ENCODE assay signal across 20 cellular contexts in the genomic region with DNA sequence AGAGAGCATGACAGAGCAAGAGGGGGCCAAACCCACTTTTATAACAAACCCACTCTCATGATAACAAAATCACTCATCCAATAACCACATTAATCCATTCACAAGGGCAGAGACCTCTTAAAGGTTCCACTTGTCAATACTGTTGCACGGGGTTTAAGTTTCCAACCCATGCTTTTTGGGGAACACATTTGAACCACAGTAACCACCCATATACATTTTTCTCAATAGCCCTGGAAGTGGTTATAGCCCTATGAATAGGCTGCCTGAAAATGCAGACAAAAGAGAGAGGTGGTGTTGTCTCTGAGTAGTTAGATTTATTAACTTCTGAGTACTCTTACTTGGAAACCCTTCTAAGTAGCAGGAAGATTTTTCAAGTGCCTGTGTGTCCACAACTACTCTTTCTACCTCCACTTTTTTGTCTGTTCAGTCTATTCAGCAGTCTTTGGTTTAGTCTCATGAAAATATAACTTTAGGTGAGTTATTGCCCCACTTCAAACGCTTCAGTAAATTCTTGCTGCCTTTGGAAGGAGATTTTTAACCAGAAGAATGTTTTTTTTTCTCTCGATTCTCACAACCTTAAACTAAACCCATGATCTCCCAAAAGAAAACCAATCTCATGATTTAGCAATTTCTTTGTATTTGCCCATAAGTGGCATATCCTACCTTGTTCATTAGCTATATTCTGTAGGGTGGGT. TPM values are rescaled to one million over a fixed set of nuclear protein-coding genes. Genes with fewer than 3 reads are reported as not detected.
DNase-seq lines count a peak whose midpoint lies in the region; ATAC-seq and TF ChIP-seq lines count a peak whose summit lies in the region.
"Had no signal": no experiment of that assay in that cellular context is flagged by ENCODE, and none has a peak within 500 bp of the region (broad histone marks: within the 10 kb centered on the region; RNA-seq: fewer than 3 reads in every experiment).

No MANE protein-coding gene starts in this region.

- DNase-seq in DMS79 (lab: John Stamatoyannopoulos, UW) (peak; percentile 27), MV-4-11 (lab: John Stamatoyannopoulos, UW) (peak; percentile 14), mesenchymal stem cell (no peak), AG20443 (ENCODE audit: low spot score) (no peak), lower lobe of right lung (no peak), left colon (no peak)
- no peak for DNase-seq in NK-92 treated with Interleukin-12 subunit alpha and Interleukin-12 subunit beta, amount 100 ng/mL, for 24 hours (lab: John Stamatoyannopoulos, UW)
- DNase-seq: activated CD4-positive, alpha-beta T cell treated with anti-CD3 and anti-CD28 coated beads for 1 hour; colonic mucosa; DMS 273 treated with DMSO at 0.1 percent for 48 hours; heart right ventricle; MG63; naive B cell; NCI-H446; posterior cingulate gyrus; upper lobe of left lung had no signal

- H2BK15ac ChIP-seq in mesenchymal stem cell (ENCODE audit: low read depth, poor library complexity, severe bottlenecking): no peak overlapping the region

- no peak overlapping the region for H4K91ac ChIP-seq in mesenchymal stem cell (ENCODE audit: low read length)

- H3K36me3 ChIP-seq in mesenchymal stem cell (ENCODE audit: control insufficient read depth in 1 of 2, insufficient read depth in 2 of 2, low read depth in 1 of 2, low read length in 2 of 2) (no peaks in the 10 kb centered on the region), lower lobe of right lung (no peaks in the 10 kb centered on the region)
- H3K36me3 ChIP-seq: BLaER1 treated with 17β-estradiol and CSF1 and Interleukin-3, amounts not matched to agents 10 nM and 100 nM; colonic mucosa; heart right ventricle; upper lobe of left lung had no signal

- H3K4me1 ChIP-seq in mesenchymal stem cell (ENCODE audit: control insufficient read depth, insufficient read depth, low read depth, low read length): peaks cover 5% of the 10 kb centered on the region
- peaks cover 12% of the 10 kb centered on the region for H3K4me1 ChIP-seq in lower lobe of right lung

- no peaks in the 10 kb centered on the region for H3K9me3 ChIP-seq in mesenchymal stem cell (ENCODE audit: control insufficient read depth, low read length)
- no peaks in the 10 kb centered on the region for H3K9me3 ChIP-seq in lower lobe of right lung
- H3K9me3 ChIP-seq: A549; BLaER1 treated with 17β-estradiol and CSF1 and Interleukin-3, amounts not matched to agents 10 nM and 100 nM; colonic mucosa; heart right ventricle; MG63; upper lobe of left lung had no signal

- H3K4me2 ChIP-seq in mesenchymal stem cell (ENCODE audit: low read length, poor library complexity, severe bottlenecking): no peak overlapping the region
- H3K4me2 ChIP-seq: A549; BLaER1 treated with 17β-estradiol and CSF1 and Interleukin-3, amounts not matched to agents 10 nM and 100 nM had no signal

- H3K4me3 ChIP-seq in mesenchymal stem cell (ENCODE audit: insufficient read depth in 1 of 2, low read depth in 1 of 2, low read length in 2 of 2) (no peak overlapping the region), lower lobe of right lung (no peak overlapping the region)
- H3K4me3 ChIP-seq: A549; BLaER1 treated with 17β-estradiol and CSF1 and Interleukin-3, amounts not matched to agents 10 nM and 100 nM; colonic mucosa; heart right ventricle; MG63; upper lobe of left lung had no signal

- H2AFZ ChIP-seq in mesenchymal stem cell (ENCODE audit: low read depth, low read length): no peak overlapping the region

- 80% methylated on average over 2 of the region's 3 CpGs for WGBS in mesenchymal stem cell

- H2BK12ac ChIP-seq in mesenchymal stem cell (ENCODE audit: low read length in 2 of 2): no peak overlapping the region

- no peak overlapping the region for H4K8ac ChIP-seq in mesenchymal stem cell (ENCODE audit: low read length)

- ATAC-seq in GM21723 (IDR thresholded peaks at IDR 0.05; ENCODE audit: unreplicated experiment) (peak; percentile 39), lower lobe of right lung (no peak), left colon (no peak)
- ATAC-seq: A549, heart right ventricle had no signal

- peak overlapping the region; percentile 1 for H2BK5ac ChIP-seq in mesenchymal stem cell (ENCODE audit: low read depth, low read length, poor library complexity, severe bottlenecking)

- intact Hi-C loops in lower lobe of right lung (cut with DNase I): no loop called here
- intact Hi-C loops in left colon (cut with DNase I, micrococcal nuclease): no loop called here

- no peak overlapping the region for H3K18ac ChIP-seq in mesenchymal stem cell (ENCODE audit: low read depth in 1 of 2, low read length in 2 of 2)

- H3K79me1 ChIP-seq in mesenchymal stem cell (replicated peaks; ENCODE audit: low read length, poor library complexity, severe bottlenecking): peaks cover 5% of the 10 kb centered on the region

- no peak for TF ChIP-seq CTCF in lower lobe of right lung (IDR thresholded peaks at IDR 0.05)

- H3K9ac ChIP-seq in mesenchymal stem cell (ENCODE audit: low read length): no peak overlapping the region
- H3K9ac ChIP-seq: BLaER1 treated with 17β-estradiol and CSF1 and Interleukin-3, amounts not matched to agents 10 nM and 100 nM had no signal

- no peak overlapping the region for H3K4ac ChIP-seq in mesenchymal stem cell (ENCODE audit: low read depth in 1 of 2, low read length in 2 of 2)

- no peak overlapping the region for H3K23ac ChIP-seq in mesenchymal stem cell (ENCODE audit: low read length in 2 of 2)

- no peak overlapping the region for H2BK120ac ChIP-seq in mesenchymal stem cell (ENCODE audit: low read depth, low read length)

- no peak overlapping the region for H3K14ac ChIP-seq in mesenchymal stem cell (ENCODE audit: low read length in 2 of 2)

- no peaks in the 10 kb centered on the region for H3K27me3 ChIP-seq in mesenchymal stem cell (ENCODE audit: control insufficient read depth in 1 of 2, insufficient read depth in 1 of 2, low read length in 2 of 2)
- no peaks in the 10 kb centered on the region for H3K27me3 ChIP-seq in lower lobe of right lung (ENCODE audit: low read depth)
- H3K27me3 ChIP-seq: BLaER1 treated with 17β-estradiol and CSF1 and Interleukin-3, amounts not matched to agents 10 nM and 100 nM; colonic mucosa; MG63; upper lobe of left lung had no signal

- H3K27ac ChIP-seq in mesenchymal stem cell (ENCODE audit: low read length, poor library complexity, severe bottlenecking) (peak overlapping the region; percentile 77), lower lobe of right lung (no peak overlapping the region)
- H3K27ac ChIP-seq: BLaER1 treated with 17β-estradiol and CSF1 and Interleukin-3, amounts not matched to agents 10 nM and 100 nM; colonic mucosa; heart right ventricle; upper lobe of left lung had no signal

- H2AK5ac ChIP-seq in mesenchymal stem cell (ENCODE audit: low read length, severe bottlenecking): peak overlapping the region; percentile 55

RNA-seq across cellular contexts. Expression of gene ARHGEF28, which starts 42.6 kb away (rescaled TPM):
- 6.0 TPM for polyA plus RNA-seq in mesenchymal stem cell (2013, experiment 1 of 2)
- 5.8 TPM for polyA plus RNA-seq in mesenchymal stem cell (2013, experiment 2 of 2)
- total RNA-seq in lower lobe of right lung (30.4 TPM), left colon (10 to 100 TPM in 1 of 2 donors, 1 to 10 TPM in 1; 9.5 to 13.5 TPM)
- total RNA-seq: activated CD8-positive, alpha-beta memory T cell treated with anti-CD3 and anti-CD28 coated beads for 36 hours had no signal

Comparison
In these comparisons a context has a peak if more than half of its experiments do, and no peak if none do; other contexts are left out.
1. DNase-seq: peak in DMS79 (single experiment) and MV-4-11 (single experiment); none in mesenchymal stem cell (single experiment), NK-92 treated with Interleukin-12 subunit alpha and Interleukin-12 subunit beta, amount 100 ng/mL, for 24 hours (single experiment), AG20443 (single experiment), lower lobe of right lung (single experiment) and left colon (0 of 2).